ENCODE assay signal across 8 cellular contexts in genomic region chr7:151110941-151111645, GRCh38. TPM values are rescaled to one million over a fixed set of nuclear protein-coding genes. Genes with fewer than 3 reads are reported as not detected.
A peak's percentile ranks its signal among the peaks of the same experiment; 100 is the strongest.
DNase-seq lines count a peak whose midpoint lies in the region; ATAC-seq and TF ChIP-seq lines count a peak whose summit lies in the region.

No MANE protein-coding gene starts in this region.

- H3K4me3 ChIP-seq in SJCRH30 (no peak overlapping the region), uterus (no peak overlapping the region)

- intact Hi-C loops in uterus (cut with DNase I; ENCODE audit: low total_unique reads) = loop anchor here (10.0 kb wide), 1 partner anchor 86 kb away; the partner anchor contains the start of genes ABCB8 and ATG9B

- no peaks in the 10 kb centered on the region for H3K27me3 ChIP-seq in SJCRH30
- no peaks in the 10 kb centered on the region for H3K27me3 ChIP-seq in uterus

- peak; percentile 89 for ATAC-seq in GM19395 (IDR thresholded peaks at IDR 0.05; ENCODE audit: unreplicated experiment)

- H3K9me3 ChIP-seq in SJCRH30 (replicated peaks) (no peaks in the 10 kb centered on the region), uterus (no peaks in the 10 kb centered on the region)

- DNase-seq in COLO668 (lab: John Stamatoyannopoulos, UW; ENCODE audit: unreplicated experiment) (peak; percentile 72), HK-2 (ENCODE audit: unreplicated experiment) (peak; percentile 76), SJCRH30 (peak; percentile 66 to 82), globus pallidus (ENCODE audit: low spot score) (peak; percentile 73), pons (ENCODE audit: low spot score) (peak; percentile 70), uterus (peak; percentile 80 to 81)
- peak; percentile 54 for DNase-seq in activated gamma-delta T cell treated with anti-CD3 and anti-CD28 coated beads, Interleukin-2, amount 50 U/mL, for 16 hours (ENCODE audit: low read depth)

- no peak for TF ChIP-seq POLR2A in uterus (IDR thresholded peaks at IDR 0.05)

- no peak overlapping the region for H3K27ac ChIP-seq in SJCRH30
- peak overlapping the region in 1 of 2 donors; percentile 76 for H3K27ac ChIP-seq in uterus

- H3K4me1 ChIP-seq in SJCRH30 (no peaks in the 10 kb centered on the region), uterus (peaks cover 0 to 29% of the 10 kb centered on the region in 2 donors)

- peak; percentile 91 to 96 (median 93) for TF ChIP-seq CTCF in uterus (IDR thresholded peaks at IDR 0.05)

- H3K36me3 ChIP-seq in SJCRH30 (peaks cover 12% of the 10 kb centered on the region), uterus (no peaks in the 10 kb centered on the region)

RNA-seq across cellular contexts. Expression of gene AGAP3, which starts 24.8 kb away (rescaled TPM):
- total RNA-seq in SJCRH30 (2014; rRNA removed; shearing (Covaris generic)) = 59.7 and 62.9 TPM in 2 replicates
- 100 to 1,000 TPM in 1 of 4 donors, 10 to 100 TPM in 3; 28.2 to 174 (median 53.2) TPM for total RNA-seq in uterus

RNA-seq across cellular contexts. Expression of gene TMUB1, which starts 27.8 kb away (rescaled TPM):
- 43.5 and 44.2 TPM in 2 replicates for total RNA-seq in SJCRH30 (2014; rRNA removed; shearing (Covaris generic))
- 10 to 100 TPM in 2 of 4 donors, 1 to 10 TPM in 2; 2.9 to 32.8 (median 8.6) TPM for total RNA-seq in uterus

RNA-seq across cellular contexts. Expression of gene FASTK, which starts 30.5 kb away (rescaled TPM):
- 62.2 and 92.8 TPM in 2 replicates for total RNA-seq in SJCRH30 (2014; rRNA removed; shearing (Covaris generic))
- 10 to 100 TPM; 37.1 to 84.9 (median 52.4) TPM for total RNA-seq in uterus

RNA-seq across cellular contexts. Expression of gene SLC4A2, which starts 51.7 kb away (rescaled TPM):
- total RNA-seq in SJCRH30 (2014; rRNA removed; shearing (Covaris generic)) = 129 and 132 TPM in 2 replicates
- total RNA-seq in uterus = 100 to 1,000 TPM in 2 of 4 donors, 10 to 100 TPM in 2; 37.4 to 177 (median 88.6) TPM

RNA-seq across cellular contexts. Expression of gene CDK5, which starts 53.4 kb away (rescaled TPM):
- total RNA-seq in SJCRH30 (2014; rRNA removed; shearing (Covaris generic)) = 34.3 and 39.2 TPM in 2 replicates
- 1 to 10 TPM in 3 of 4 donors, under 1 TPM in 1; 0.51 to 9.3 (median 2.7) TPM for total RNA-seq in uterus
